8 cellular contexts compared by ENCODE assay signal in the genomic region with DNA sequence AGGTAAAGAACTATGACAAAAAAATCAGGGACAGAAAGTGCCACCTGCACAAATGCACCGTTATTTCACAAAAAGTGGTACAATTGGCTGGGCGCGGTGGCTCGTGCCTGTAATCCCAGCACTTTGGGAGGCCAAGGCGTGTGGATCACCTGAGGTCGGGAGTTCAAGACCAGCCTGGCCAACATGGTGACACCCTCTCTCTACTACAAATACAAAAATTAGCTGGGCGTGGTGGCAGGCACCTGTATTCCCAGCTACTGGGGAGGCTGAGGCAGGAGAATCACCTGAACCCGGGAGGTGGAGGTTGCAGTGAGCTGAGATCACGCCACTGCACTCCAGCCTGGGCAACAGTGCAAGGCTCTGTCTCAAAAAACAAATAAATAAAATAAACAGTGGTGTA. TPM values are rescaled to one million over a fixed set of nuclear protein-coding genes. Genes with fewer than 3 reads are reported as not detected.
DNase-seq lines count a peak whose midpoint lies in the region; ATAC-seq, FAIRE-seq and TF ChIP-seq lines count a peak whose summit lies in the region.
"Not testable (repeated sequence)": the region's sequence is repeated elsewhere in the genome, so short reads cannot be mapped to it uniquely, and the experiment has no call there.

No MANE protein-coding gene starts in this region.

- 88% methylated on average over 9 of the region's 9 CpGs for WGBS in K562 (ENCODE audit: insufficient coverage, low coverage, missing lambda C conversion rate)

- H3K36me3 ChIP-seq in Caco-2 (ENCODE audit: control insufficient read depth, insufficient read depth, low read length); K562 (ENCODE audit: control insufficient read depth, insufficient read depth, low read length); right atrium auricular region; gastrocnemius medialis: not testable (repeated sequence)

- H3K4me1 Mint-ChIP-seq in Caco-2 (ENCODE audit: low read depth, unreplicated experiment) (peaks cover 42% of the 10 kb centered on the region), T-helper 17 cell (peaks cover 41% of the 10 kb centered on the region), natural killer cell (peaks cover 52 to 54% of the 10 kb centered on the region in 2 donors)
- H3K4me1 Mint-ChIP-seq in activated T-cell treated with anti-CD3 and anti-CD28 coated beads, Interleukin-2, amount 50 U/mL, for 72 hours (ENCODE audit: low read depth) = peaks cover 63% of the 10 kb centered on the region

- TF ChIP-seq CTCF in 22Rv1 (IDR thresholded peaks at IDR 0.05); Caco-2 (IDR thresholded peaks at IDR 0.05; ENCODE audit: insufficient read depth in 1 of 2, low read depth in 1 of 2, low read length in 1 of 2, severe bottlenecking in 1 of 2, unreplicated experiment in 1 of 2); K562 (IDR thresholded peaks at IDR 0.05 in 2 of 3, conservative IDR thresholded peaks at IDR 0.05 in 1 of 3; ENCODE audit: insufficient read depth in 2 of 3, low read depth in 1 of 3, low read length in 3 of 3); right atrium auricular region (IDR thresholded peaks at IDR 0.05); natural killer cell (IDR thresholded peaks at IDR 0.05); gastrocnemius medialis (IDR thresholded peaks at IDR 0.05 in 4 of 5, conservative IDR thresholded peaks at IDR 0.05 in 1 of 5): not testable (repeated sequence)

- TF ChIP-seq RAD21 in K562 (CRISPR knock-in tag; conservative IDR thresholded peaks at IDR 0.05 in 1 of 2, IDR thresholded peaks at IDR 0.05 in 1 of 2) = not testable (repeated sequence)

- H3K79me2 ChIP-seq in K562 (ENCODE audit: control insufficient read depth, insufficient read depth, low read length) = peaks cover 34% of the 10 kb centered on the region

- H3K9ac ChIP-seq in K562 (ENCODE audit: insufficient read depth in 1 of 2, low read depth in 2 of 2, low read length in 2 of 2) = peak overlapping the region in 1 of 2 experiments; percentile 76; a peak in 2 of 4 replicates

- H3K4me2 ChIP-seq in K562 (ENCODE audit: insufficient read depth, low read length) = not testable (repeated sequence)

- not testable (repeated sequence) for TF ChIP-seq EP300 in K562 (IDR thresholded peaks at IDR 0.05; ENCODE audit: low read length)

- not testable (repeated sequence) for TF ChIP-seq POLR2A in K562 (conservative IDR thresholded peaks at IDR 0.05); gastrocnemius medialis (IDR thresholded peaks at IDR 0.05)

- not testable (repeated sequence) for H3K27me3 ChIP-seq in Caco-2 (replicated peaks; ENCODE audit: control insufficient read depth, insufficient read depth, low read length); K562 (ENCODE audit: control insufficient read depth in 2 of 2, insufficient read depth in 2 of 2, low read length in 2 of 2); right atrium auricular region; gastrocnemius medialis

- not testable (repeated sequence) for H3K4me3 ChIP-seq in Caco-2 (ENCODE audit: low read depth, low read length); K562; right atrium auricular region; gastrocnemius medialis

- not testable (repeated sequence) for BruUV-seq in Caco-2 (replicated peaks; lab: Mats Ljungman, UMichigan); K562 (replicated peaks; lab: Mats Ljungman, UMichigan)

- H3K4me1 ChIP-seq in Caco-2 = peaks cover 28% of the 10 kb centered on the region
- H3K4me1 ChIP-seq in K562 (replicated peaks in 1 of 2; ENCODE audit: control insufficient read depth in 2 of 2, insufficient read depth in 2 of 2, low read length in 2 of 2) = peaks cover 27 to 38% of the 10 kb centered on the region in 2 experiments
- H3K4me1 ChIP-seq in right atrium auricular region = peaks cover 0 to 50% of the 10 kb centered on the region in 2 donors
- H3K4me1 ChIP-seq in gastrocnemius medialis = peaks cover 43 to 45% of the 10 kb centered on the region in 2 donors

- H4K20me1 ChIP-seq in K562 (replicated peaks; ENCODE audit: control insufficient read depth, insufficient read depth, low read length) = peaks cover 19% of the 10 kb centered on the region

- not testable (repeated sequence) for H3K4me3 Mint-ChIP-seq in Caco-2 (ENCODE audit: unreplicated experiment); T-helper 17 cell
- H3K4me3 Mint-ChIP-seq in activated T-cell treated with anti-CD3 and anti-CD28 coated beads, Interleukin-2, amount 50 U/mL, for 72 hours = peak overlapping the region in 1 of 2 donors; percentile 73
- H3K4me3 Mint-ChIP-seq in natural killer cell = peak overlapping the region; percentile 62

- peaks cover 43% of the 10 kb centered on the region for H3K36me3 Mint-ChIP-seq in Caco-2 (ENCODE audit: insufficient read depth, unreplicated experiment)
- not testable (repeated sequence) for H3K36me3 Mint-ChIP-seq in T-helper 17 cell (ENCODE audit: low read depth); natural killer cell
- peaks cover 11 to 13% of the 10 kb centered on the region in 2 donors for H3K36me3 Mint-ChIP-seq in activated T-cell treated with anti-CD3 and anti-CD28 coated beads, Interleukin-2, amount 50 U/mL, for 72 hours (ENCODE audit: insufficient read depth in 2 of 2)

- CTCF ChIA-PET in Caco-2 (lab: Charles Lee); K562 (lab: Yijun Ruan, JAX; ENCODE audit: low intra/inter-chr PET ratio): not testable (repeated sequence)

- FAIRE-seq in K562 (lab: Jason Lieb, UNC) = not testable (repeated sequence)

- not testable (repeated sequence) for H3K9me1 ChIP-seq in K562 (ENCODE audit: control insufficient read depth, insufficient read depth, low read length)

- not testable (repeated sequence) for H3K9me3 Mint-ChIP-seq in Caco-2 (ENCODE audit: unreplicated experiment); activated T-cell treated with anti-CD3 and anti-CD28 coated beads, Interleukin-2, amount 50 U/mL, for 72 hours; natural killer cell

- POLR2A ChIA-PET in Caco-2 (lab: Charles Lee); K562 (lab: Yijun Ruan, JAX): not testable (repeated sequence)

- DNase-seq in Caco-2 (peak in 1 of 2 experiments; percentile 16), gastrocnemius medialis (peak in 1 of 2 donors; percentile 8)
- DNase-seq in T-helper 17 cell; activated T-cell treated with anti-CD3 and anti-CD28 coated beads, Interleukin-2, amount 50 U/mL, for 72 hours; K562 (ENCODE audit: extremely low read depth in 1 of 4, low spot score in 3 of 4); right atrium auricular region (ENCODE audit: low spot score); natural killer cell: not testable (repeated sequence)

- intact Hi-C loops in Caco-2 (cut with micrococcal nuclease; ENCODE audit: unreplicated experiment) = loop anchor here (5.0 to 10.0 kb wide), 4 partner anchors 102 to 835 kb away; a partner anchor contains a TSS
- intact Hi-C loops in K562 (cut with micrococcal nuclease) = loop anchor here (5.0 kb wide), 2 partner anchors 102 to 247 kb away; a partner anchor contains a TSS
- intact Hi-C loops in natural killer cell (cut with micrococcal nuclease) = loop anchor here (2.0 to 10.0 kb wide), 3 partner anchors 73 to 1262 kb away; a partner anchor contains a TSS
- intact Hi-C loops in gastrocnemius medialis (cut with DNase I; ENCODE audit: low total_unique reads) = loop anchor here (10.0 kb wide), 1 partner anchor 725 kb away; no protein-coding TSS in a partner anchor

- not testable (repeated sequence) for ATAC-seq in T-helper 17 cell; activated T-cell treated with anti-CD3 and anti-CD28 coated beads, Interleukin-2, amount 50 U/mL, for 72 hours (replicated peaks in 1 of 2); K562; natural killer cell; gastrocnemius medialis

- H3K27me3 Mint-ChIP-seq in Caco-2 (ENCODE audit: insufficient read depth, unreplicated experiment); T-helper 17 cell; activated T-cell treated with anti-CD3 and anti-CD28 coated beads, Interleukin-2, amount 50 U/mL, for 72 hours (ENCODE audit: low read depth); natural killer cell (ENCODE audit: low read depth in 2 of 2): not testable (repeated sequence)

- peak overlapping the region; percentile 95 for H3K27ac Mint-ChIP-seq in Caco-2 (ENCODE audit: unreplicated experiment)
- peak overlapping the region; percentile 60 for H3K27ac Mint-ChIP-seq in T-helper 17 cell
- H3K27ac Mint-ChIP-seq in activated T-cell treated with anti-CD3 and anti-CD28 coated beads, Interleukin-2, amount 50 U/mL, for 72 hours = peak overlapping the region; percentile 97
- H3K27ac Mint-ChIP-seq in natural killer cell = peak overlapping the region; percentile 95 to 97

- H3K27ac ChIP-seq in 22Rv1 (peak overlapping the region; percentile 93), K562 (ENCODE audit: extremely low read depth, low read depth, low read length) (peak overlapping the region; percentile 97), right atrium auricular region (peak overlapping the region; percentile 92 to 95), gastrocnemius medialis (peak overlapping the region; percentile 97 to 99 (median 98))

- H2AFZ ChIP-seq in K562 (ENCODE audit: low read depth, low read length) = peak overlapping the region; percentile 74; the same call in 1 of the 2 replicates

- in situ Hi-C loops in K562 (cut with MboI) = not testable (repeated sequence)
- in situ Hi-C loops in gastrocnemius medialis (cut with MboI; ENCODE audit: low sequenced_read_pairs in 4 of 4) = loop anchor here (5.0 to 25.0 kb wide), 4 partner anchors 73 to 828 kb away; a partner anchor contains a TSS

- not testable (repeated sequence) for H3K9me3 ChIP-seq in Caco-2; T-helper 17 cell (ENCODE audit: control insufficient read depth, low read length, poor library complexity, severe bottlenecking); K562 (replicated peaks; ENCODE audit: control insufficient read depth, insufficient read depth, low read depth, low read length); right atrium auricular region; gastrocnemius medialis

RNA-seq across cellular contexts. Expression of a gene that starts 2.2 kb away (rescaled TPM):
- total RNA-seq in Caco-2 (2022) (64.7 and 72.3 TPM in 2 replicates), T-helper 17 cell (100 to 1,000 TPM in 1 of 2 donors, 10 to 100 TPM in 1; 90.6 to 102 TPM), K562 (2014; rRNA removed) (21.3 and 24.9 TPM in 2 replicates), K562 (2014; rRNA removed; fragmentation: Illumina TruSeq; extraction: Trizol) (26.7 and 32.7 TPM in 2 replicates), K562 (2015; rRNA removed; fragmentation: Illumina TruSeq; extraction: Trizol) (16.0 and 16.2 TPM in 2 replicates), K562 (2021) (73.1 and 77.4 TPM in 2 replicates), right atrium auricular region (10 to 100 TPM; 57.5 to 83.0 TPM), natural killer cell (100 to 1,000 TPM; 171 to 220 (median 172) TPM), gastrocnemius medialis (100 to 1,000 TPM in 3 of 4 donors, 10 to 100 TPM in 1; 76.3 to 165 (median 122) TPM)
- 100 to 1,000 TPM; 116 to 146 TPM for total RNA-seq in activated T-cell treated with anti-CD3 and anti-CD28 coated beads, Interleukin-2, amount 50 U/mL, for 72 hours
- 39.2 and 55.8 TPM in 2 replicates for total RNA-seq in K562 (2011; cell fraction: chromatin; rRNA removed; ENCODE audit: low replicate concordance)
- total RNA-seq in K562 (2011; cell fraction: nucleolus; rRNA removed) = 28.3 and 28.9 TPM in 2 replicates
- 49.8 and 99.0 TPM in 2 replicates for total RNA-seq in K562 (2011; cell fraction: nucleoplasm; rRNA removed)
- polyA plus RNA-seq in K562 (2011; rRNA removed) (37.0 and 42.6 TPM in 2 replicates), K562 (2014; fragmentation: Illumina TruSeq; extraction: Trizol) (79.9 and 81.5 TPM in 2 replicates), K562 (2014; fragmentation: Nextera tagmentation; extraction: Ambion mirVana) (10 to 100 TPM; 30.4 to 36.7 TPM), K562 (2014; rRNA removed) (45.5 TPM in 2 replicates)
- 17.6 and 25.2 TPM in 2 replicates for polyA plus RNA-seq in K562 (2011; cell fraction: cytosol; rRNA removed)
- polyA plus RNA-seq in K562 (2011; cell fraction: nucleus; rRNA removed) = 16.4 and 19.9 TPM in 2 replicates
- polyA plus RNA-seq in K562 (2012) = 57.7 and 110 TPM in 2 replicates
- 21.9 and 25.6 TPM in 2 replicates for polyA minus RNA-seq in K562 (2011; rRNA and poly(A)+ RNA removed)
- 23.5 and 24.3 TPM in 2 replicates for polyA minus RNA-seq in K562 (2011; cell fraction: cytosol; rRNA and poly(A)+ RNA removed)
- polyA minus RNA-seq in K562 (2011; cell fraction: nucleus; rRNA and poly(A)+ RNA removed) = 8.3 and 11.6 TPM in 2 replicates

RNA-seq across cellular contexts. Expression of a gene that starts 6.3 kb away (rescaled TPM):
- 50.9 and 55.6 TPM in 2 replicates for total RNA-seq in Caco-2 (2022)
- 10 to 100 TPM; 32.7 to 41.7 TPM for total RNA-seq in T-helper 17 cell
- 10 to 100 TPM; 33.7 to 36.8 TPM for total RNA-seq in activated T-cell treated with anti-CD3 and anti-CD28 coated beads, Interleukin-2, amount 50 U/mL, for 72 hours
- total RNA-seq in K562 (2011; cell fraction: chromatin; rRNA removed; ENCODE audit: low replicate concordance) = 50.3 and 100 TPM in 2 replicates
- total RNA-seq in K562 (2011; cell fraction: nucleolus; rRNA removed) = 55.0 and 64.4 TPM in 2 replicates
- 34.9 and 39.5 TPM in 2 replicates for total RNA-seq in K562 (2011; cell fraction: nucleoplasm; rRNA removed)
- total RNA-seq in K562 (2014; rRNA removed) = 18.9 and 20.7 TPM in 2 replicates
- total RNA-seq in K562 (2014; rRNA removed; fragmentation: Illumina TruSeq; extraction: Trizol) = 6.7 and 8.1 TPM in 2 replicates
- 10.1 and 10.4 TPM in 2 replicates for total RNA-seq in K562 (2015; rRNA removed; fragmentation: Illumina TruSeq; extraction: Trizol)
- 28.6 and 33.3 TPM in 2 replicates for total RNA-seq in K562 (2021)
- polyA plus RNA-seq in K562 (2011; rRNA removed) = 11.9 and 13.4 TPM in 2 replicates
- polyA plus RNA-seq in K562 (2011; cell fraction: cytosol; rRNA removed) = 10.3 and 21.0 TPM in 2 replicates
- 24.4 and 48.8 TPM in 2 replicates for polyA plus RNA-seq in K562 (2011; cell fraction: nucleus; rRNA removed)
- 14.2 and 18.2 TPM in 2 replicates for polyA plus RNA-seq in K562 (2012)
- 10.9 and 19.1 TPM in 2 replicates for polyA plus RNA-seq in K562 (2014; fragmentation: Illumina TruSeq; extraction: Trizol)
- under 1 TPM; 0.18 to 0.70 TPM for polyA plus RNA-seq in K562 (2014; fragmentation: Nextera tagmentation; extraction: Ambion mirVana)
- 14.0 and 16.0 TPM in 2 replicates for polyA plus RNA-seq in K562 (2014; rRNA removed)
- polyA minus RNA-seq in K562 (2011; rRNA and poly(A)+ RNA removed) = 12.2 and 15.8 TPM in 2 replicates
- 13.6 and 17.8 TPM in 2 replicates for polyA minus RNA-seq in K562 (2011; cell fraction: cytosol; rRNA and poly(A)+ RNA removed)
- polyA minus RNA-seq in K562 (2011; cell fraction: nucleus; rRNA and poly(A)+ RNA removed) = 14.0 and 20.2 TPM in 2 replicates
- 10 to 100 TPM; 39.3 to 53.1 TPM for total RNA-seq in right atrium auricular region
- 10 to 100 TPM; 32.2 to 47.2 (median 37.6) TPM for total RNA-seq in natural killer cell
- total RNA-seq in gastrocnemius medialis = 100 to 1,000 TPM; 156 to 264 (median 201) TPM
